ENCODE assay signal across 10 cellular contexts in the genomic region with DNA sequence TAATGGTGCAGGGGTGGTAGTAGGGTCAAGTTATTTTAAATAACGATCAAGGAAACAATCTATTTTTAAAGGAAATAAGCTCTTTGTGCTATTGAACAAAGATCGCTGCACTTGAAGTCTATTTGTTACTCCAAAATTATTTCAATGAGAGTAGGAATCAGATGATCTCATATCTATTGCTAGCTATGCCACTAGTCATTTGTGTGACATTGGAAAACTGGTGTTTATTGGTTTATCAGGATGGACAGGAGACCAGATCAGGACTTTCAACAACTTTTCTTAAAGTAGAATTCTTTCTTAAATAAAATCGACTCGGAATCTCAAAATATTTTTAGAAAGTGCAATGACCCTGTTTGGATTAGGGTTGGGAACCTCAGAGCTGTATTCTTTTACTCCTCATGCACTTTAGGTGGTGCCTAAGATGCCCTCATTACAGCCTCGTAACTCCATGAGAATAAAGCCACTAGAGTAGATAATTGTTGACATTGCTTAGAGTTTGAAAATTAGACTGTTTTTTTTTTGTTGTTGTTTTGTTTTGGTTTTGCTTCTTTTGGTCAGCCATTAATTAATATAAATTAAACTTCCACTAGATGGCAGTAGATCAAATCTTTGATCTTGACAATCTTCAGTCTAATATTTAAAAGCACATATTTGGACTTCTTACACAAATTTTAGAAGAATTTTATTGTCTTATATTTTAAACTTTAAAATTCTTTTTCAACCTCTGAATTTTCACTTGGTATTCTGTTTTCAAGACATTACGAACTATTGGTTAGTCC.
DNase-seq lines count a peak whose midpoint lies in the region; ATAC-seq and TF ChIP-seq lines count a peak whose summit lies in the region.
"Had no signal": no experiment of that assay in that cellular context is flagged by ENCODE, and none has a peak within 500 bp of the region (broad histone marks: within the 10 kb centered on the region; RNA-seq: fewer than 3 reads in every experiment).

No MANE protein-coding gene starts in this region.

- peak; percentile 26 for DNase-seq in NCI-H1092 treated with DMSO at 0.1 percent for 48 hours (lab: John Stamatoyannopoulos, UW)
- DNase-seq in NCI-H1092 (lab: John Stamatoyannopoulos, UW): no peak
- DNase-seq in NCI-H446 treated with DMSO at 0.1 percent for 48 hours (lab: John Stamatoyannopoulos, UW): peak; percentile 45
- no peak for DNase-seq in epithelial cell of proximal tubule (ENCODE audit: low read depth)
- peak; percentile 29 for DNase-seq in putamen (ENCODE audit: low spot score)
- DNase-seq in NK-92 (lab: John Stamatoyannopoulos, UW; ENCODE audit: unreplicated experiment): no peak
- DNase-seq in activated T-cell treated with anti-CD3 and anti-CD28 coated beads for 4 hours: no peak
- DNase-seq: naive B cell had no signal

- H3K4me3 ChIP-seq in epithelial cell of proximal tubule (ENCODE audit: low read depth, low read length): no peak overlapping the region
- H3K4me3 ChIP-seq: BLaER1 treated with 17β-estradiol and CSF1 and Interleukin-3, amounts not matched to agents 10 nM and 100 nM had no signal

- TF ChIP-seq CTCF in epithelial cell of proximal tubule (conservative IDR thresholded peaks at IDR 0.05; ENCODE audit: low read depth, low read length): peak; percentile 34

- no peak for ATAC-seq in HG03196 (IDR thresholded peaks at IDR 0.05; ENCODE audit: unreplicated experiment)

Comparison
In these comparisons a context has a peak if more than half of its experiments do, and no peak if none do; other contexts are left out.
1. DNase-seq: peak in NCI-H1092 treated with DMSO at 0.1 percent for 48 hours (single experiment), NCI-H446 treated with DMSO at 0.1 percent for 48 hours (single experiment) and putamen (single experiment); none in NCI-H1092 (single experiment), epithelial cell of proximal tubule (single experiment), NK-92 (single experiment) and activated T-cell treated with anti-CD3 and anti-CD28 coated beads for 4 hours (single experiment).